8 cellular contexts compared by ENCODE assay signal in genomic region chr2:119758881-119759450, GRCh38.
DNase-seq lines count a peak whose midpoint lies in the region; ATAC-seq lines count a peak whose summit lies in the region.

No MANE protein-coding gene starts in this region.

- no peaks in the 10 kb centered on the region for H3K27me3 ChIP-seq in layer of hippocampus (ENCODE audit: control insufficient read depth, insufficient read depth, low read length)

- no peaks in the 10 kb centered on the region for H3K9me3 Mint-ChIP-seq in T-helper 1 cell treated with Interleukin-12 subunit alpha and Interleukin-12 subunit beta and Interleukin-4 antibody, amounts not matched to agents 30 μg/mL and 1 μg/mL, for 36 hours
- H3K9me3 Mint-ChIP-seq in activated naive CD8-positive, alpha-beta T cell treated with anti-CD3 and anti-CD28 coated beads, Interleukin-2, amount 50 U/mL, for 24 hours, result no peaks in the 10 kb centered on the region

- peaks cover 26% of the 10 kb centered on the region for H3K4me1 Mint-ChIP-seq in T-helper 1 cell treated with Interleukin-12 subunit alpha and Interleukin-12 subunit beta and Interleukin-4 antibody, amounts not matched to agents 30 μg/mL and 1 μg/mL, for 36 hours (ENCODE audit: low read depth)
- H3K4me1 Mint-ChIP-seq in activated naive CD8-positive, alpha-beta T cell treated with anti-CD3 and anti-CD28 coated beads, Interleukin-2, amount 50 U/mL, for 24 hours, result peaks cover 59% of the 10 kb centered on the region

- H3K27me3 Mint-ChIP-seq in T-helper 1 cell treated with Interleukin-12 subunit alpha and Interleukin-12 subunit beta and Interleukin-4 antibody, amounts not matched to agents 30 μg/mL and 1 μg/mL, for 36 hours (ENCODE audit: low read depth), result peaks cover 8% of the 10 kb centered on the region
- H3K27me3 Mint-ChIP-seq in activated naive CD8-positive, alpha-beta T cell treated with anti-CD3 and anti-CD28 coated beads, Interleukin-2, amount 50 U/mL, for 24 hours, result no peaks in the 10 kb centered on the region

- H3K36me3 Mint-ChIP-seq in T-helper 1 cell treated with Interleukin-12 subunit alpha and Interleukin-12 subunit beta and Interleukin-4 antibody, amounts not matched to agents 30 μg/mL and 1 μg/mL, for 36 hours (ENCODE audit: low read depth), result peaks cover 2% of the 10 kb centered on the region
- no peaks in the 10 kb centered on the region for H3K36me3 Mint-ChIP-seq in activated naive CD8-positive, alpha-beta T cell treated with anti-CD3 and anti-CD28 coated beads, Interleukin-2, amount 50 U/mL, for 24 hours (ENCODE audit: low read depth)

- no peak for ATAC-seq in activated naive CD8-positive, alpha-beta T cell treated with anti-CD3 and anti-CD28 coated beads, Interleukin-2, amount 50 U/mL, for 24 hours
- ATAC-seq in HG03039 (IDR thresholded peaks at IDR 0.05; ENCODE audit: unreplicated experiment), result no peak

- no peak for DNase-seq in T-helper 1 cell
- DNase-seq in activated naive CD8-positive, alpha-beta T cell treated with anti-CD3 and anti-CD28 coated beads, Interleukin-2, amount 50 U/mL, for 24 hours, result no peak
- DNase-seq in superior temporal gyrus (ENCODE audit: extremely low spot score), result peak; percentile 70
- DNase-seq in NCI-H2107 (lab: John Stamatoyannopoulos, UW), result no peak
- no peak for DNase-seq in inferior parietal cortex (ENCODE audit: extremely low spot score)

- H3K4me3 Mint-ChIP-seq in T-helper 1 cell treated with Interleukin-12 subunit alpha and Interleukin-12 subunit beta and Interleukin-4 antibody, amounts not matched to agents 30 μg/mL and 1 μg/mL, for 36 hours, result peak overlapping the region; percentile 77
- peak overlapping the region; percentile 87 for H3K4me3 Mint-ChIP-seq in activated naive CD8-positive, alpha-beta T cell treated with anti-CD3 and anti-CD28 coated beads, Interleukin-2, amount 50 U/mL, for 24 hours

- peak overlapping the region; percentile 91 for H3K27ac Mint-ChIP-seq in T-helper 1 cell treated with Interleukin-12 subunit alpha and Interleukin-12 subunit beta and Interleukin-4 antibody, amounts not matched to agents 30 μg/mL and 1 μg/mL, for 36 hours
- H3K27ac Mint-ChIP-seq in activated naive CD8-positive, alpha-beta T cell treated with anti-CD3 and anti-CD28 coated beads, Interleukin-2, amount 50 U/mL, for 24 hours, result peak overlapping the region; percentile 76

- H3K27ac ChIP-seq in layer of hippocampus (ENCODE audit: low read depth, low read length), result peak overlapping the region; percentile 94
